In genomic region chr2:36921984-36922383, GRCh38 we compare ENCODE assay signal across 17 cellular contexts.
"Had no signal": no experiment of that assay in that cellular context is flagged by ENCODE, and none has a peak within 500 bp of the region (broad histone marks: within the 10 kb centered on the region; RNA-seq: fewer than 3 reads in every experiment).

No MANE protein-coding gene starts in this region.

- H3K27ac Mint-ChIP-seq: memory B cell had no signal

- H3K9me3 Mint-ChIP-seq: memory B cell; naive thymus-derived CD4-positive, alpha-beta T cell; natural killer cell treated with Interleukin-12 subunit alpha and Interleukin-12 subunit beta and Interleukin-15 and Interleukin-18, amount 100 ng/mL, for 72 hours; stimulated activated naive CD8-positive, alpha-beta T cell treated with anti-CD3 and anti-CD28 coated beads, Interleukin-15, Interleukin-2, amounts not matched to agents 100 ng/mL and 50 ng/mL, for 24 hours had no signal

- FAIRE-seq: urothelium cell line had no signal

- H3K36me3 Mint-ChIP-seq: natural killer cell treated with Interleukin-12 subunit alpha and Interleukin-12 subunit beta and Interleukin-15 and Interleukin-18, amount 100 ng/mL, for 72 hours had no signal

- H3K4me3 Mint-ChIP-seq: memory B cell; natural killer cell treated with Interleukin-12 subunit alpha and Interleukin-12 subunit beta and Interleukin-15 and Interleukin-18, amount 100 ng/mL, for 72 hours; stimulated activated naive CD8-positive, alpha-beta T cell treated with anti-CD3 and anti-CD28 coated beads, Interleukin-15, Interleukin-2, amounts not matched to agents 100 ng/mL and 50 ng/mL, for 24 hours had no signal

- ATAC-seq: mucosa of descending colon; naive thymus-derived CD4-positive, alpha-beta T cell; natural killer cell treated with Interleukin-12 subunit alpha and Interleukin-12 subunit beta and Interleukin-15 and Interleukin-18, amount 100 ng/mL, for 72 hours; right lobe of liver; upper lobe of right lung had no signal

- DNase-seq: islet precursor cell; left ventricle myocardium inferior; midbrain; mucosa of descending colon; ovary; right lobe of liver; stimulated activated CD4-positive, alpha-beta T cell treated with anti-CD3 and anti-CD28 coated beads, Interleukin-12 subunit alpha, Interleukin-12 subunit beta, amount 100 ng/mL, for 4 hours; stimulated activated CD4-positive, alpha-beta T cell treated with anti-CD3 and anti-CD28 coated beads, Interleukin-2, amount 100 ng/mL, for 24 hours; stimulated activated CD4-positive, alpha-beta T cell treated with anti-CD3 and anti-CD28 coated beads, Interleukin-4, amount 100 ng/mL, for 1 hour; tibial artery; upper lobe of right lung had no signal

- H3K27me3 Mint-ChIP-seq: memory B cell; naive thymus-derived CD4-positive, alpha-beta T cell; natural killer cell treated with Interleukin-12 subunit alpha and Interleukin-12 subunit beta and Interleukin-15 and Interleukin-18, amount 100 ng/mL, for 72 hours; progenitor cell of endocrine pancreas; stimulated activated naive CD8-positive, alpha-beta T cell treated with anti-CD3 and anti-CD28 coated beads, Interleukin-15, Interleukin-2, amounts not matched to agents 100 ng/mL and 50 ng/mL, for 24 hours had no signal
